9 cellular contexts compared by ENCODE assay signal in genomic region chr6:111870054-111870750, GRCh38. TPM values are rescaled to one million over a fixed set of nuclear protein-coding genes. Genes with fewer than 3 reads are reported as not detected.
DNase-seq lines count a peak whose midpoint lies in the region; ATAC-seq and TF ChIP-seq lines count a peak whose summit lies in the region.
"Had no signal": no experiment of that assay in that cellular context is flagged by ENCODE, and none has a peak within 500 bp of the region (broad histone marks: within the 10 kb centered on the region; RNA-seq: fewer than 3 reads in every experiment).

No MANE protein-coding gene starts in this region.

- intact Hi-C loops in PC-3 (cut with micrococcal nuclease), result loop anchor here (2.0 to 5.0 kb wide), 4 partner anchors 57 to 173 kb away; no protein-coding TSS in a partner anchor

- H3K4me1 ChIP-seq in PC-3 (ENCODE audit: insufficient read depth, low read length) (peaks cover 24% of the 10 kb centered on the region), ectodermal cell (ENCODE audit: control insufficient read depth, insufficient read depth, low read length) (peaks cover 43% of the 10 kb centered on the region), skeletal muscle satellite cell (ENCODE audit: control insufficient read depth, insufficient read depth, low read length) (peaks cover 28% of the 10 kb centered on the region)

- H3K9ac ChIP-seq in PC-3 (ENCODE audit: low read length), result no peak overlapping the region
- peak overlapping the region; percentile 94 for H3K9ac ChIP-seq in skeletal muscle satellite cell (ENCODE audit: low read depth, low read length)

- no TSS peak for BruUV-seq in PC-3 (replicated peaks; lab: Mats Ljungman, UMichigan)

- peak overlapping the region; percentile 88 for H3K4me2 ChIP-seq in PC-3 (ENCODE audit: low read length)
- H3K4me2 ChIP-seq in skeletal muscle satellite cell (ENCODE audit: low read length), result peak overlapping the region; percentile 92

- CTCF ChIA-PET in PC-3 (lab: Charles Lee), result no interaction called here

- H4K20me1 ChIP-seq in PC-3 (ENCODE audit: low read length), result 0 out of 2 replicates have a peak, but pooled peaks cover 5% of the 10 kb centered on the region

- peaks cover 36% of the 10 kb centered on the region for H3K79me2 ChIP-seq in PC-3 (ENCODE audit: low read length)

- H3K27me3 ChIP-seq in PC-3 (ENCODE audit: low read length) (no peaks in the 10 kb centered on the region), ectodermal cell (ENCODE audit: control insufficient read depth, insufficient read depth, low read length, poor library complexity, severe bottlenecking) (no peaks in the 10 kb centered on the region), skeletal muscle satellite cell (ENCODE audit: control insufficient read depth, insufficient read depth, low read length) (no peaks in the 10 kb centered on the region)

- TF ChIP-seq CTCF in PC-3 (conservative IDR thresholded peaks at IDR 0.05; ENCODE audit: low read depth, low read length), result no peak

- WGBS in ectodermal cell, 2 experiments, result 89 to 95% methylated on average over 7 of the region's 7 CpGs

- no peaks in the 10 kb centered on the region for H3K9me3 ChIP-seq in PC-3 (ENCODE audit: low read length)
- H3K9me3 ChIP-seq in ectodermal cell (ENCODE audit: control insufficient read depth, low read length), result no peaks in the 10 kb centered on the region
- H3K9me3 ChIP-seq in skeletal muscle satellite cell (replicated peaks; ENCODE audit: low read length), result no peaks in the 10 kb centered on the region
- H3K9me3 ChIP-seq: prostate gland had no signal

- H3K36me3 ChIP-seq in PC-3 (ENCODE audit: low read depth, low read length), result no peaks in the 10 kb centered on the region
- H3K36me3 ChIP-seq in ectodermal cell (ENCODE audit: control insufficient read depth, insufficient read depth, low read length), result no peaks in the 10 kb centered on the region
- H3K36me3 ChIP-seq in skeletal muscle satellite cell (ENCODE audit: insufficient read depth, low read length), result peaks cover 4% of the 10 kb centered on the region
- H3K36me3 ChIP-seq: prostate gland had no signal

- H3K9me2 ChIP-seq in PC-3 (replicated peaks; ENCODE audit: low read length), result no peaks in the 10 kb centered on the region

- no peak overlapping the region for H2AFZ ChIP-seq in PC-3 (ENCODE audit: low read length)

- peak; percentile 27 for DNase-seq in activated CD4-positive, alpha-beta T cell treated with anti-CD3 and anti-CD28 coated beads for 48 hours
- no peak for DNase-seq in activated CD4-positive, alpha-beta T cell treated with anti-CD3 and anti-CD28 coated beads, Interleukin-2, amount 50 U/mL, for 48 hours
- no peak for DNase-seq in PC-3
- DNase-seq in amniotic stem cell (lab: John Stamatoyannopoulos, UW), result no peak
- DNase-seq in DMS114 treated with DMSO at 0.1 percent for 48 hours (lab: John Stamatoyannopoulos, UW; ENCODE audit: unreplicated experiment), result no peak
- no peak for DNase-seq in ecto neural progenitor cell (ENCODE audit: low spot score)

- POLR2A ChIA-PET in PC-3 (lab: Charles Lee; ENCODE audit: unreplicated experiment), result no interaction called here

- H3K27ac ChIP-seq in PC-3 (ENCODE audit: low read length) (peak overlapping the region; percentile 43; the same call in 1 of the 2 replicates), ectodermal cell (ENCODE audit: insufficient read depth, low read depth, low read length, poor library complexity, severe bottlenecking) (no peak overlapping the region)
- H3K27ac ChIP-seq: prostate gland had no signal

- H3K4me3 ChIP-seq in PC-3 (ENCODE audit: low read length) (peak overlapping the region; percentile 71), ectodermal cell (ENCODE audit: insufficient read depth, low read depth, low read length) (peak overlapping the region; percentile 75), skeletal muscle satellite cell (ENCODE audit: low read length) (peak overlapping the region; percentile 96)
- H3K4me3 ChIP-seq: prostate gland had no signal

- ATAC-seq in PC-3, result no peak

- no peaks in the 10 kb centered on the region for H3F3A ChIP-seq in PC-3 (ENCODE audit: low read length, unreplicated experiment)

RNA-seq across cellular contexts. Expression of gene FYN, which starts 3.0 kb away (rescaled TPM):
- 27.6 and 57.4 TPM in 2 replicates for total RNA-seq in PC-3 (2014; rRNA removed)
- polyA plus RNA-seq in ectodermal cell (2013, experiment 1 of 4), result 174 TPM
- polyA plus RNA-seq in ectodermal cell (2013, experiment 2 of 4), result 163 TPM
- polyA plus RNA-seq in ectodermal cell (2013, experiment 3 of 4), result 134 TPM
- 143 TPM for polyA plus RNA-seq in ectodermal cell (2013, experiment 4 of 4)
- total RNA-seq in skeletal muscle satellite cell (2012; rRNA removed), result 56.4 and 62.4 TPM in 2 replicates
